Comparison of ENCODE assay signal across 13 cellular contexts in the genomic region with DNA sequence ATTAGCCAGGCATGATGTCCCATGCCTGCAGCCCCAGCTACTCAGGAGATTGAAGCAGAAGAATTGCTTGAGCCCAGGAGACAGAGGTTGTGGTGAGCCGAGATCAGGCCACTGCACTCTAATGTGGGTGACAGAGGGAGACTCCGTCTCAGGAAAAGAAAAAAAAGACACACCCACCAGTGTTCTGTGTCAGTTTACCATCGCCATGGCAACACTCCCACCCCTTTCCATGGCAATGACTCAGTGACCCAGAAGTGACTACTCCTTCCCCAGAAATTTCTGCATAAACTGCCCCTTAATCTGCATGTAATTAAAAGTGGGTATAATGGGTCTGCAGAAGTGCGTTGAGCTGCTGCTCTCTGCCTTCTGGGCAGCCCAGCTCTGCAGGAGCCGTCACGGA. TPM values are rescaled to one million over a fixed set of nuclear protein-coding genes. Genes with fewer than 3 reads are reported as not detected.
DNase-seq lines count a peak whose midpoint lies in the region; ATAC-seq lines count a peak whose summit lies in the region.
"Had no signal": no experiment of that assay in that cellular context is flagged by ENCODE, and none has a peak within 500 bp of the region (broad histone marks: within the 10 kb centered on the region; RNA-seq: fewer than 3 reads in every experiment).

No MANE protein-coding gene starts in this region.

- H3K4me1 Mint-ChIP-seq in activated CD4-positive, alpha-beta T cell treated with anti-CD3 and anti-CD28 coated beads for 36 hours = peaks cover 23% of the 10 kb centered on the region
- peaks cover 17% of the 10 kb centered on the region for H3K4me1 Mint-ChIP-seq in activated T-cell treated with anti-CD3 and anti-CD28 coated beads, Interleukin-2, amount 50 U/mL, for 4 hours (ENCODE audit: low read depth)

- no peaks in the 10 kb centered on the region for H3K9me3 Mint-ChIP-seq in activated CD4-positive, alpha-beta T cell treated with anti-CD3 and anti-CD28 coated beads for 36 hours (ENCODE audit: low read depth)
- H3K9me3 Mint-ChIP-seq in activated T-cell treated with anti-CD3 and anti-CD28 coated beads, Interleukin-2, amount 50 U/mL, for 4 hours = no peaks in the 10 kb centered on the region

- in situ Hi-C loops in ACHN (cut with HindIII; ENCODE audit: low pct_ligation_motif_present, low pct_unique_long_range_greater_than_20kb, low sequenced_read_pairs) = no loop called here

- H3K36me3 Mint-ChIP-seq in activated CD4-positive, alpha-beta T cell treated with anti-CD3 and anti-CD28 coated beads for 36 hours (ENCODE audit: low read depth) = no peaks in the 10 kb centered on the region
- H3K36me3 Mint-ChIP-seq in activated T-cell treated with anti-CD3 and anti-CD28 coated beads, Interleukin-2, amount 50 U/mL, for 4 hours (ENCODE audit: insufficient read depth) = no peaks in the 10 kb centered on the region
- H3K36me3 Mint-ChIP-seq: naive thymus-derived CD4-positive, alpha-beta T cell had no signal

- no peaks in the 10 kb centered on the region for H3K27me3 Mint-ChIP-seq in activated CD4-positive, alpha-beta T cell treated with anti-CD3 and anti-CD28 coated beads for 36 hours
- H3K27me3 Mint-ChIP-seq in activated T-cell treated with anti-CD3 and anti-CD28 coated beads, Interleukin-2, amount 50 U/mL, for 4 hours (ENCODE audit: low read depth) = no peaks in the 10 kb centered on the region
- H3K27me3 Mint-ChIP-seq: naive thymus-derived CD4-positive, alpha-beta T cell had no signal

- ATAC-seq in activated CD4-positive, alpha-beta T cell treated with anti-CD3 and anti-CD28 coated beads for 36 hours = peak; percentile 42
- ATAC-seq in activated T-cell treated with anti-CD3 and anti-CD28 coated beads, Interleukin-2, amount 50 U/mL, for 4 hours = peak; percentile 7 to 21
- ATAC-seq in GM19467 (IDR thresholded peaks at IDR 0.05; ENCODE audit: unreplicated experiment) = no peak
- ATAC-seq: heart left ventricle; naive thymus-derived CD4-positive, alpha-beta T cell had no signal

- intact Hi-C loops in activated CD4-positive, alpha-beta T cell treated with anti-CD3 and anti-CD28 coated beads for 36 hours (cut with DNase I, micrococcal nuclease) = loop anchor here (1.0 to 5.0 kb wide), 2 partner anchors 109 to 114 kb away; no protein-coding TSS in a partner anchor
- intact Hi-C loops in posterior vena cava (cut with DNase I) = no loop called here

- H3K27ac Mint-ChIP-seq in activated CD4-positive, alpha-beta T cell treated with anti-CD3 and anti-CD28 coated beads for 36 hours = no peak overlapping the region

- POLR2A ChIA-PET in activated CD4-positive, alpha-beta T cell treated with anti-CD3 and anti-CD28 coated beads for 36 hours (lab: Charles Lee) = no interaction called here

- H3K4me3 Mint-ChIP-seq in activated CD4-positive, alpha-beta T cell treated with anti-CD3 and anti-CD28 coated beads for 36 hours = no peak overlapping the region
- H3K4me3 Mint-ChIP-seq in activated T-cell treated with anti-CD3 and anti-CD28 coated beads, Interleukin-2, amount 50 U/mL, for 4 hours = no peak overlapping the region

- peak; percentile 90 for DNase-seq in activated CD4-positive, alpha-beta T cell treated with anti-CD3 and anti-CD28 coated beads for 36 hours
- DNase-seq in activated CD4-positive, alpha-beta T cell treated with anti-CD3 and anti-CD28 coated beads, Interleukin-2, amount 50 U/mL, for 1 hour = no peak
- peak; percentile 34 for DNase-seq in activated T-cell treated with anti-CD3 and anti-CD28 coated beads, Interleukin-2, amount 50 U/mL, for 4 hours
- DNase-seq in left kidney (ENCODE audit: low read depth, low spot score) (peak; percentile 35), posterior vena cava (ENCODE audit: low spot score) (no peak), ACHN (no peak)
- DNase-seq in stimulated activated CD8-positive, alpha-beta memory T cell treated with anti-CD3 and anti-CD28 coated beads, Interleukin-7, amount 100 ng/mL, for 24 hours (ENCODE audit: low read depth) = peak; percentile 43
- DNase-seq: aorta, NCI-H187 treated with DMSO at 0.1 percent for 48 hours, substantia nigra had no signal

- CTCF ChIA-PET in activated CD4-positive, alpha-beta T cell treated with anti-CD3 and anti-CD28 coated beads for 36 hours (lab: Charles Lee) = interaction anchor here (0.7 to 1.2 kb wide), 2 partner anchors 30 to 215 kb away, joined by 3 to 4 read pairs; no protein-coding TSS in a partner anchor

RNA-seq across cellular contexts. Expression of gene ZC3H18, which starts 4.0 kb away (rescaled TPM):
- total RNA-seq in activated CD4-positive, alpha-beta T cell treated with anti-CD3 and anti-CD28 coated beads for 36 hours = 10 to 100 TPM; 70.0 to 76.4 TPM
- total RNA-seq in activated T-cell treated with anti-CD3 and anti-CD28 coated beads, Interleukin-2, amount 50 U/mL, for 4 hours = 100 to 1,000 TPM; 117 to 122 (median 118) TPM
- 10 to 100 TPM; 23.2 to 29.1 TPM for total RNA-seq in posterior vena cava

Comparison
In these comparisons a context has a peak if more than half of its experiments do, and no peak if none do; other contexts are left out.
1. DNase-seq: peak in activated CD4-positive, alpha-beta T cell treated with anti-CD3 and anti-CD28 coated beads for 36 hours (single experiment), activated T-cell treated with anti-CD3 and anti-CD28 coated beads, Interleukin-2, amount 50 U/mL, for 4 hours (single experiment), left kidney (single experiment) and stimulated activated CD8-positive, alpha-beta memory T cell treated with anti-CD3 and anti-CD28 coated beads, Interleukin-7, amount 100 ng/mL, for 24 hours (single experiment); none in activated CD4-positive, alpha-beta T cell treated with anti-CD3 and anti-CD28 coated beads, Interleukin-2, amount 50 U/mL, for 1 hour (single experiment), posterior vena cava (single experiment) and ACHN (single experiment).
2. intact Hi-C loops: an anchor here in activated CD4-positive, alpha-beta T cell treated with anti-CD3 and anti-CD28 coated beads for 36 hours (1.0 to 5.0 kb wide); none called in posterior vena cava.